22 cellular contexts compared by ENCODE assay signal in genomic region chr13:113042456-113042855, GRCh38.
"Had no signal": no experiment of that assay in that cellular context is flagged by ENCODE, and none has a peak within 500 bp of the region (broad histone marks: within the 10 kb centered on the region; RNA-seq: fewer than 3 reads in every experiment).

No MANE protein-coding gene starts in this region.

- H3K79me2 ChIP-seq: parathyroid adenoma had no signal

- H3K27ac Mint-ChIP-seq: memory B cell; natural killer cell; stimulated activated effector memory CD8-positive, alpha-beta T cell treated with anti-CD3 and anti-CD28 coated beads, Interleukin-12 subunit alpha, Interleukin-12 subunit beta, amount 100 ng/mL, for 72 hours had no signal

- H3K27me3 ChIP-seq: esophagus squamous epithelium, heart right ventricle, right atrium auricular region, tibial nerve, upper lobe of left lung had no signal

- H3K9me3 Mint-ChIP-seq: memory B cell; natural killer cell; stimulated activated effector memory CD8-positive, alpha-beta T cell treated with anti-CD3 and anti-CD28 coated beads, Interleukin-12 subunit alpha, Interleukin-12 subunit beta, amount 100 ng/mL, for 72 hours had no signal

- H3K4me3 ChIP-seq: esophagus squamous epithelium, heart right ventricle, lung, prostate gland, right atrium auricular region, stomach, thoracic aorta, tibial nerve, upper lobe of left lung had no signal

- H3K27me3 Mint-ChIP-seq: memory B cell had no signal

- H3K9me3 ChIP-seq: esophagus squamous epithelium, prostate gland, right atrium auricular region, stomach, thoracic aorta, tibial nerve, upper lobe of left lung had no signal

- H3K36me3 Mint-ChIP-seq: memory B cell; natural killer cell; stimulated activated effector memory CD8-positive, alpha-beta T cell treated with anti-CD3 and anti-CD28 coated beads, Interleukin-12 subunit alpha, Interleukin-12 subunit beta, amount 100 ng/mL, for 72 hours had no signal

- H3K4me1 ChIP-seq: parathyroid adenoma, prostate gland, stomach, tibial nerve had no signal

- H3K27ac ChIP-seq: esophagus squamous epithelium, heart right ventricle, parathyroid adenoma, prostate gland, right atrium auricular region, stomach, thoracic aorta, tibial nerve, upper lobe of left lung had no signal

- ATAC-seq: natural killer cell; sciatic nerve; stimulated activated effector memory CD8-positive, alpha-beta T cell treated with anti-CD3 and anti-CD28 coated beads, Interleukin-12 subunit alpha, Interleukin-12 subunit beta, amount 100 ng/mL, for 72 hours had no signal

- H3K4me1 Mint-ChIP-seq: memory B cell; natural killer cell; stimulated activated effector memory CD8-positive, alpha-beta T cell treated with anti-CD3 and anti-CD28 coated beads, Interleukin-12 subunit alpha, Interleukin-12 subunit beta, amount 100 ng/mL, for 72 hours had no signal

- H2AFZ ChIP-seq: parathyroid adenoma had no signal

- H3K4me3 Mint-ChIP-seq: memory B cell; natural killer cell; stimulated activated effector memory CD8-positive, alpha-beta T cell treated with anti-CD3 and anti-CD28 coated beads, Interleukin-12 subunit alpha, Interleukin-12 subunit beta, amount 100 ng/mL, for 72 hours had no signal

- H3K9ac ChIP-seq: parathyroid adenoma had no signal

- H3K36me3 ChIP-seq: prostate gland, right atrium auricular region, thoracic aorta, tibial nerve had no signal

- DNase-seq: effector CD8-positive, alpha-beta T cell; esophagus squamous epithelium; foreskin melanocyte; glutamatergic neuron; hippocampal formation; kidney glomerular epithelial cell; natural killer cell; stimulated activated CD4-positive, alpha-beta T cell treated with anti-CD3 and anti-CD28 coated beads, Interleukin-2, amount 100 ng/mL, for 24 hours; stimulated activated CD4-positive, alpha-beta T cell treated with anti-CD3 and anti-CD28 coated beads, Interleukin-4, amount 100 ng/mL, for 24 hours; stimulated activated naive CD4-positive, alpha-beta T cell treated with Interleukin-2 at 50 U/mL for 16 hours; stomach had no signal
